In genomic region chr22:20393705-20394476, GRCh38 we compare ENCODE assay signal across 1 cellular context.
TF ChIP-seq lines count a peak whose summit lies in the region.

Gene ZNF74 (plus strand): TSS chr22:20394151. CDS start chr22:20394629, 478 bp downstream.

TF ChIP-seq in HepG2, 621 proteins besides CTCF, POLR2A, EP300 and RAD21 (continued from another document and continues in another):
- TF ChIP-seq ZBTB40 (IDR thresholded peaks at IDR 0.05) = no peak
- peak; percentile 71 for TF ChIP-seq ZBTB40 (CRISPR knock-in tag; IDR thresholded peaks at IDR 0.05)
- TF ChIP-seq NCOA2 (CRISPR knock-in tag; IDR thresholded peaks at IDR 0.05) = no peak
- TF ChIP-seq LRRFIP1 (CRISPR knock-in tag; conservative IDR thresholded peaks at IDR 0.05) = no peak
- no peak for TF ChIP-seq ZBTB2 (CRISPR knock-in tag; IDR thresholded peaks at IDR 0.05; ENCODE audit: low read depth)
- TF ChIP-seq XRCC5 (optimal IDR thresholded peaks at IDR 0.05; ENCODE audit: low read length) = peak; percentile 43
- peak; percentile 17; the same call in 1 of the 2 replicates for TF ChIP-seq ZHX1 (CRISPR knock-in tag; IDR thresholded peaks at IDR 0.05; ENCODE audit: low read depth)
- peak; percentile 79 for TF ChIP-seq CREM (IDR thresholded peaks at IDR 0.05)
- TF ChIP-seq CREM (CRISPR knock-in tag; IDR thresholded peaks at IDR 0.05) = no peak
- no peak for TF ChIP-seq ZUFSP (CRISPR knock-in tag; IDR thresholded peaks at IDR 0.05; ENCODE audit: borderline replicate concordance)
- TF ChIP-seq ZNF10 (CRISPR knock-in tag; IDR thresholded peaks at IDR 0.05; ENCODE audit: borderline replicate concordance, low read depth) = no peak
- TF ChIP-seq SRF (IDR thresholded peaks at IDR 0.05; ENCODE audit: low read depth, low read length) = no peak
- TF ChIP-seq GRHL1 (CRISPR knock-in tag; conservative IDR thresholded peaks at IDR 0.05) = no peak
- TF ChIP-seq ZSCAN30 (CRISPR knock-in tag; IDR thresholded peaks at IDR 0.05) = no peak
- TF ChIP-seq RORA (CRISPR knock-in tag; IDR thresholded peaks at IDR 0.05) = no peak
- 0 out of 2 replicates have a peak, but pooled peaks have one; percentile 48 for TF ChIP-seq ZNF264 (CRISPR knock-in tag; IDR thresholded peaks at IDR 0.05)
- TF ChIP-seq MYNN (CRISPR knock-in tag; IDR thresholded peaks at IDR 0.05; ENCODE audit: low read depth) = no peak
- peak; percentile 24; the same call in 1 of the 2 replicates for TF ChIP-seq ZIK1 (CRISPR knock-in tag; IDR thresholded peaks at IDR 0.05; ENCODE audit: borderline replicate concordance, low read depth)
- no peak for TF ChIP-seq ZNF30 (CRISPR knock-in tag; IDR thresholded peaks at IDR 0.05)
- TF ChIP-seq ZBTB20 (CRISPR knock-in tag; IDR thresholded peaks at IDR 0.05; ENCODE audit: borderline replicate concordance, low read depth) = 0 out of 2 replicates have a peak, but pooled peaks have one; percentile 75
- TF ChIP-seq ZNF878 (CRISPR knock-in tag; IDR thresholded peaks at IDR 0.05) = no peak
- no peak for TF ChIP-seq ZBTB1 (CRISPR knock-in tag; IDR thresholded peaks at IDR 0.05; ENCODE audit: borderline replicate concordance)
- TF ChIP-seq MAX (IDR thresholded peaks at IDR 0.05) = peak; percentile 51; the same call in 1 of the 2 replicates
- 0 out of 2 replicates have a peak, but pooled peaks have one; percentile 72 for TF ChIP-seq WIZ (CRISPR knock-in tag; IDR thresholded peaks at IDR 0.05)
- no peak; the same call in 1 of the 2 replicates for TF ChIP-seq E2F1 (CRISPR knock-in tag; IDR thresholded peaks at IDR 0.05)
- TF ChIP-seq BRD4 (CRISPR knock-in tag; IDR thresholded peaks at IDR 0.05) = peak; percentile 73; the same call in 1 of the 2 replicates
- no peak for TF ChIP-seq CENPBD1 (CRISPR knock-in tag; IDR thresholded peaks at IDR 0.05; ENCODE audit: borderline replicate concordance, low read depth)
- no peak for TF ChIP-seq ZNF782 (CRISPR knock-in tag; IDR thresholded peaks at IDR 0.05; ENCODE audit: borderline replicate concordance)
- TF ChIP-seq FOXA1 (IDR thresholded peaks at IDR 0.05) = no peak
- TF ChIP-seq FOXA1 (CRISPR knock-in tag; IDR thresholded peaks at IDR 0.05) = no peak
- no peak for TF ChIP-seq EED (CRISPR knock-in tag; IDR thresholded peaks at IDR 0.05)
- no peak for TF ChIP-seq ZNF672 (CRISPR knock-in tag; IDR thresholded peaks at IDR 0.05)
- peak; percentile 48 for TF ChIP-seq U2AF1 (optimal IDR thresholded peaks at IDR 0.05; ENCODE audit: low read depth, low read length)
- TF ChIP-seq TCF7L2 (IDR thresholded peaks at IDR 0.05; ENCODE audit: low read depth, low read length) = no peak
- TF ChIP-seq ATAD3A (CRISPR knock-in tag; IDR thresholded peaks at IDR 0.05) = no peak
- no peak for TF ChIP-seq ATF7 (IDR thresholded peaks at IDR 0.05)
- no peak for TF ChIP-seq ATF7 (CRISPR knock-in tag; IDR thresholded peaks at IDR 0.05)
- TF ChIP-seq ZNF256 (CRISPR knock-in tag; conservative IDR thresholded peaks at IDR 0.05) = peak; percentile 74; the same call in 1 of the 2 replicates
